Comparison of ENCODE assay signal across 1 cellular context in the genomic region with DNA sequence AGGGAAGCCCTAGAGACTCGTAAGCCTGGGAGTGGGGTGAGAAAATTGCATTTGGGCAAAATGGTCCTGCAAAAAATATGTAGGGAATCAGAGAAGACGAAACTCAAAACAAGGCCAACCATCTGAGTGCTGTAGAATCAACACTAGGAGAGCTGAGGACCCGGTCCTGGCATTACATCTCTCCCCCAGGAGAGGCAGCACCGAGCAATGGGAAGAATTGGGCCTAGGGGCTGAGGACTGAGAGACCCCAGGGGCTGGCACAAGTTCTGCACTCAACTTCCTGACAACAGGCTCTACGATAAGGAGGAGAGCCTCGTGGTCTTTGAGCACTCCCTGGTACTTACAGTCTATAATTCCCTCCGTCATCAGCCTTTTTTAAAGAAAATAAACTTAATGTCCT.
TF ChIP-seq lines count a peak whose summit lies in the region.

No MANE protein-coding gene starts in this region.

TF ChIP-seq in IMR-90, 13 proteins besides CTCF, POLR2A, EP300 and RAD21 (continued from another document):
- no peak for TF ChIP-seq FOS (IDR thresholded peaks at IDR 0.05; ENCODE audit: low read depth, low read length)
- TF ChIP-seq MXI1 (IDR thresholded peaks at IDR 0.05; ENCODE audit: borderline replicate concordance, low read depth, low read length) = no peak
